8 cellular contexts compared by ENCODE assay signal in genomic region chr14:93954900-93955891, GRCh38. TPM values are rescaled to one million over a fixed set of nuclear protein-coding genes. Genes with fewer than 3 reads are reported as not detected.
DNase-seq lines count a peak whose midpoint lies in the region; TF ChIP-seq lines count a peak whose summit lies in the region.

No MANE protein-coding gene starts in this region.

- H3K36me3 ChIP-seq in neural progenitor cell = no peaks in the 10 kb centered on the region
- no peaks in the 10 kb centered on the region for H3K36me3 ChIP-seq in MG63

- H3K4me3 ChIP-seq in neural progenitor cell = no peak overlapping the region
- no peak overlapping the region for H3K4me3 ChIP-seq in MG63

- peaks cover 3% of the 10 kb centered on the region for H3K27me3 Mint-ChIP-seq in neural progenitor cell (ENCODE audit: insufficient read depth, low read depth)

- TF ChIP-seq CTCF in neural progenitor cell (IDR thresholded peaks at IDR 0.05) = no peak

- H3K4me2 ChIP-seq in neural progenitor cell = no peak overlapping the region

- H2AFZ ChIP-seq in neural progenitor cell (replicated peaks) = no peak overlapping the region

- H3K79me2 ChIP-seq in neural progenitor cell (ENCODE audit: low read depth) = no peaks in the 10 kb centered on the region

- H3K27ac ChIP-seq in neural progenitor cell = no peak overlapping the region

- H3F3A ChIP-seq in neural progenitor cell (ENCODE audit: low read depth) = no peaks in the 10 kb centered on the region

- peaks cover 6% of the 10 kb centered on the region for H3K4me1 ChIP-seq in neural progenitor cell

- no peaks in the 10 kb centered on the region for H3K27me3 ChIP-seq in neural progenitor cell
- H3K27me3 ChIP-seq in MG63 = no peaks in the 10 kb centered on the region

- DNase-seq in stimulated activated CD4-positive, alpha-beta T cell treated with anti-CD3 and anti-CD28 coated beads, Interleukin-15, amount 100 ng/mL, for 24 hours = peak; percentile 58
- DNase-seq in stimulated activated CD4-positive, alpha-beta T cell treated with anti-CD3 and anti-CD28 coated beads, Interleukin-2, amount 100 ng/mL, for 48 hours = no peak
- DNase-seq in KG1 (lab: John Stamatoyannopoulos, UW) (peak; percentile 41), neural progenitor cell (ENCODE audit: low spot score) (no peak), NCI-H1092 treated with DMSO at 0.1 percent for 48 hours (lab: John Stamatoyannopoulos, UW) (no peak), MG63 (no peak), DMS153 (lab: John Stamatoyannopoulos, UW) (no peak)
- DNase-seq in activated T-helper 9 cell treated with anti-CD3 and anti-CD28 coated beads, Interleukin-2, amount 50 U/mL, for 16 hours (ENCODE audit: low read depth) = peak; percentile 35

- H3K9me3 Mint-ChIP-seq in neural progenitor cell = no peaks in the 10 kb centered on the region

- no peaks in the 10 kb centered on the region for H4K20me1 ChIP-seq in neural progenitor cell (ENCODE audit: low read depth)

- peaks cover 51% of the 10 kb centered on the region for H3K4me1 Mint-ChIP-seq in neural progenitor cell

- H3K9ac ChIP-seq in neural progenitor cell = no peak overlapping the region

- H3K9me3 ChIP-seq in neural progenitor cell (ENCODE audit: low read depth) = no peaks in the 10 kb centered on the region
- H3K9me3 ChIP-seq in MG63 = no peaks in the 10 kb centered on the region

- peak overlapping the region; percentile 48 for H3K4me3 Mint-ChIP-seq in neural progenitor cell

- no peaks in the 10 kb centered on the region for H3K36me3 Mint-ChIP-seq in neural progenitor cell

- peak overlapping the region; percentile 76 for H3K27ac Mint-ChIP-seq in neural progenitor cell

RNA-seq across cellular contexts. Expression of gene ASB2, which starts 21.2 kb away (rescaled TPM):
- 0.62 TPM in 1 of 2 replicates, not detected in the other for total RNA-seq in neural progenitor cell (ENCODE audit: low replicate concordance)
- not detected in 2 replicates for total RNA-seq in MG63 (2014; rRNA removed; shearing (Covaris generic); ENCODE audit: low replicate concordance)

RNA-seq across cellular contexts. Expression of gene FAM181A, which starts 28.1 kb away (rescaled TPM):
- total RNA-seq in neural progenitor cell (ENCODE audit: low replicate concordance) = not detected in 2 replicates
- not detected in 2 replicates for total RNA-seq in MG63 (2014; rRNA removed; shearing (Covaris generic); ENCODE audit: low replicate concordance)

RNA-seq across cellular contexts. Expression of gene CCDC197, which starts 41.9 kb away (rescaled TPM):
- not detected in 2 replicates for total RNA-seq in neural progenitor cell (ENCODE audit: low replicate concordance)
- total RNA-seq in MG63 (2014; rRNA removed; shearing (Covaris generic); ENCODE audit: low replicate concordance) = not detected in 2 replicates

Comparison
In these comparisons a context has a peak if more than half of its experiments do, and no peak if none do; other contexts are left out.
1. DNase-seq: peak in stimulated activated CD4-positive, alpha-beta T cell treated with anti-CD3 and anti-CD28 coated beads, Interleukin-15, amount 100 ng/mL, for 24 hours (single experiment), KG1 (single experiment) and activated T-helper 9 cell treated with anti-CD3 and anti-CD28 coated beads, Interleukin-2, amount 50 U/mL, for 16 hours (single experiment); none in stimulated activated CD4-positive, alpha-beta T cell treated with anti-CD3 and anti-CD28 coated beads, Interleukin-2, amount 100 ng/mL, for 48 hours (0 of 2), neural progenitor cell (single experiment), NCI-H1092 treated with DMSO at 0.1 percent for 48 hours (single experiment), MG63 (single experiment) and DMS153 (single experiment).